8 cellular contexts compared by ENCODE assay signal in the genomic region with DNA sequence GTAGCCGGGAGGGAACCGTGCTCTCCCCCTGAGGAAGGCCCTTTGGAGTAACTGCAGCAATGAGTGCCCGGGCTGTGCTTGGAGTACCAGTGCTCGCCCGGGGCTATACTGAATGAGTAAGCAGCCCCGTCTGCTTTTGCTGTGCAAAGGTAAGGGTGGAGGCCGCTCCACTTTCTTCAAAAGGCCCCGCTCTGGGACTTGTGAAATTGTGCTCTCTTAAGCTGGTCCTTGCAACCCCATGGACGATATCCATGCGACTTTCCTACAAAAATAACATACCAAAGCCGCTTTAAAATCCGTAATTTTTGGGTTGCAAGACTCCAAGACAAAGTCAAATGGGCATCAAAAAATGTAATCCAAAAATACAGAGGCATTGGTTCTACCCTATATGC. TPM values are rescaled to one million over a fixed set of nuclear protein-coding genes. Genes with fewer than 3 reads are reported as not detected.
DNase-seq lines count a peak whose midpoint lies in the region; ATAC-seq lines count a peak whose summit lies in the region.

No MANE protein-coding gene starts in this region.

- H3K9me3 Mint-ChIP-seq in natural killer cell treated with Interleukin-12 subunit alpha and Interleukin-12 subunit beta and Interleukin-15 and Interleukin-18, amount 100 ng/mL, for 72 hours: no peaks in the 10 kb centered on the region

- H3K27me3 ChIP-seq in effector memory CD4-positive, alpha-beta T cell (replicated peaks; ENCODE audit: control insufficient read depth, insufficient read depth, low read length, poor library complexity, severe bottlenecking): no peaks in the 10 kb centered on the region

- H3K36me3 ChIP-seq in effector memory CD4-positive, alpha-beta T cell (ENCODE audit: control insufficient read depth, insufficient read depth, low read length): no peaks in the 10 kb centered on the region

- peak overlapping the region; percentile 98 for H3K27ac Mint-ChIP-seq in T-helper 17 cell
- peak overlapping the region; percentile 85 to 99 for H3K27ac Mint-ChIP-seq in natural killer cell treated with Interleukin-12 subunit alpha and Interleukin-12 subunit beta and Interleukin-15 and Interleukin-18, amount 100 ng/mL, for 72 hours

- in situ Hi-C loops in KBM-7 (cut with MboI; ENCODE audit: low pct_unique_long_range_greater_than_20kb, low sequenced_read_pairs): no loop called here

- peak; percentile 64 for ATAC-seq in T-helper 17 cell
- peak; percentile 24 to 59 for ATAC-seq in natural killer cell treated with Interleukin-12 subunit alpha and Interleukin-12 subunit beta and Interleukin-15 and Interleukin-18, amount 100 ng/mL, for 72 hours

- H3K9me3 ChIP-seq in T-helper 17 cell (ENCODE audit: control insufficient read depth, low read length, poor library complexity, severe bottlenecking): no peaks in the 10 kb centered on the region
- no peaks in the 10 kb centered on the region for H3K9me3 ChIP-seq in effector memory CD4-positive, alpha-beta T cell (ENCODE audit: control insufficient read depth, low read length)

- H3K4me3 ChIP-seq in effector memory CD4-positive, alpha-beta T cell (ENCODE audit: insufficient read depth, low read depth, low read length, poor library complexity, severe bottlenecking): peak overlapping the region; percentile 66

- peaks cover 71% of the 10 kb centered on the region for H3K4me1 Mint-ChIP-seq in T-helper 17 cell
- H3K4me1 Mint-ChIP-seq in natural killer cell treated with Interleukin-12 subunit alpha and Interleukin-12 subunit beta and Interleukin-15 and Interleukin-18, amount 100 ng/mL, for 72 hours (ENCODE audit: low read depth in 2 of 2): peaks cover 56 to 78% of the 10 kb centered on the region in 2 donors

- H3K27me3 Mint-ChIP-seq in T-helper 17 cell: no peaks in the 10 kb centered on the region
- H3K27me3 Mint-ChIP-seq in natural killer cell treated with Interleukin-12 subunit alpha and Interleukin-12 subunit beta and Interleukin-15 and Interleukin-18, amount 100 ng/mL, for 72 hours: no peaks in the 10 kb centered on the region

- peak overlapping the region; percentile 97 for H3K4me3 Mint-ChIP-seq in T-helper 17 cell
- H3K4me3 Mint-ChIP-seq in natural killer cell treated with Interleukin-12 subunit alpha and Interleukin-12 subunit beta and Interleukin-15 and Interleukin-18, amount 100 ng/mL, for 72 hours: peak overlapping the region; percentile 97

- peaks cover 61% of the 10 kb centered on the region for H3K4me1 ChIP-seq in effector memory CD4-positive, alpha-beta T cell (ENCODE audit: control insufficient read depth, insufficient read depth, low read length, poor library complexity, severe bottlenecking)

- peak; percentile 69 for DNase-seq in stimulated activated CD4-positive, alpha-beta T cell treated with anti-CD3 and anti-CD28 coated beads, Interleukin-15, amount 100 ng/mL, for 24 hours
- DNase-seq in stimulated activated CD4-positive, alpha-beta T cell treated with anti-CD3 and anti-CD28 coated beads, Interleukin-2, amount 100 ng/mL, for 48 hours: no peak
- DNase-seq in T-helper 17 cell (peak in 2 of 3 donors; percentile 27 to 30), NCI-H82 (lab: John Stamatoyannopoulos, UW) (no peak), KG1 (lab: John Stamatoyannopoulos, UW) (no peak), KBM-7 (no peak)
- DNase-seq in effector memory CD4-positive, alpha-beta T cell: peak in 1 of 3 donors; percentile 50
- DNase-seq in natural killer cell treated with Interleukin-12 subunit alpha and Interleukin-12 subunit beta and Interleukin-15 and Interleukin-18, amount 100 ng/mL, for 72 hours (ENCODE audit: low spot score): no peak

- peak overlapping the region; percentile 76 for H3K27ac ChIP-seq in effector memory CD4-positive, alpha-beta T cell (ENCODE audit: insufficient read depth, low read length, poor library complexity, severe bottlenecking)

- peaks cover 2% of the 10 kb centered on the region for H3K36me3 Mint-ChIP-seq in T-helper 17 cell (ENCODE audit: low read depth)
- peaks cover 37% of the 10 kb centered on the region for H3K36me3 Mint-ChIP-seq in natural killer cell treated with Interleukin-12 subunit alpha and Interleukin-12 subunit beta and Interleukin-15 and Interleukin-18, amount 100 ng/mL, for 72 hours

RNA-seq across cellular contexts. Expression of a gene that starts 0.6 kb away (rescaled TPM):
- 100 to 1,000 TPM; 130 to 140 TPM for total RNA-seq in T-helper 17 cell
- 100 to 1,000 TPM; 131 to 333 TPM for total RNA-seq in natural killer cell treated with Interleukin-12 subunit alpha and Interleukin-12 subunit beta and Interleukin-15 and Interleukin-18, amount 100 ng/mL, for 72 hours

Comparison
In these comparisons a context has a peak if more than half of its experiments do, and no peak if none do; other contexts are left out.
1. DNase-seq: peak in stimulated activated CD4-positive, alpha-beta T cell treated with anti-CD3 and anti-CD28 coated beads, Interleukin-15, amount 100 ng/mL, for 24 hours (single experiment) and T-helper 17 cell (2 of 3); none in stimulated activated CD4-positive, alpha-beta T cell treated with anti-CD3 and anti-CD28 coated beads, Interleukin-2, amount 100 ng/mL, for 48 hours (0 of 2), natural killer cell treated with Interleukin-12 subunit alpha and Interleukin-12 subunit beta and Interleukin-15 and Interleukin-18, amount 100 ng/mL, for 72 hours (single experiment), NCI-H82 (single experiment), KG1 (single experiment) and KBM-7 (single experiment).